ENCODE assay signal across 10 cellular contexts in genomic region chr13:97911311-97912138, GRCh38. TPM values are rescaled to one million over a fixed set of nuclear protein-coding genes. Genes with fewer than 3 reads are reported as not detected.
A peak's percentile ranks its signal among the peaks of the same experiment; 100 is the strongest.
DNase-seq lines count a peak whose midpoint lies in the region; ATAC-seq and TF ChIP-seq lines count a peak whose summit lies in the region.
"Had no signal": no experiment of that assay in that cellular context is flagged by ENCODE, and none has a peak within 500 bp of the region (broad histone marks: within the 10 kb centered on the region; RNA-seq: fewer than 3 reads in every experiment).

No MANE protein-coding gene starts in this region.

- no TSS peak for BruUV-seq in Panc1 (replicated peaks; lab: Mats Ljungman, UMichigan)

- peak; percentile 52 for ATAC-seq in GM21825 (IDR thresholded peaks at IDR 0.05; ENCODE audit: unreplicated experiment)
- ATAC-seq in Panc1: no peak
- no peak for ATAC-seq in CD8-positive, alpha-beta T cell
- no peak for ATAC-seq in sciatic nerve

- no peak overlapping the region for H3K27ac Mint-ChIP-seq in CD8-positive, alpha-beta T cell
- H3K27ac Mint-ChIP-seq: activated B cell treated with CpG ODN at 0.5 μM for 24 hours, nephron had no signal

- TF ChIP-seq CTCF in GM06990 (IDR thresholded peaks at IDR 0.05; ENCODE audit: insufficient read depth, low read length, poor library complexity, severe bottlenecking): peak; percentile 57
- TF ChIP-seq CTCF in Panc1 (IDR thresholded peaks at IDR 0.05): peak; percentile 55
- TF ChIP-seq CTCF in CD8-positive, alpha-beta T cell (IDR thresholded peaks at IDR 0.05): no peak

- intact Hi-C loops in Panc1 (cut with micrococcal nuclease; ENCODE audit: unreplicated experiment): no loop called here
- intact Hi-C loops in CD8-positive, alpha-beta T cell (cut with DNase I, micrococcal nuclease): no loop called here
- intact Hi-C loops in sciatic nerve (cut with DNase I): no loop called here

- no peaks in the 10 kb centered on the region for H3K36me3 Mint-ChIP-seq in CD8-positive, alpha-beta T cell

- H3K4me3 Mint-ChIP-seq in CD8-positive, alpha-beta T cell: no peak overlapping the region
- H3K4me3 Mint-ChIP-seq: activated B cell treated with CpG ODN at 0.5 μM for 24 hours, nephron had no signal

- H3K4me1 Mint-ChIP-seq in CD8-positive, alpha-beta T cell (ENCODE audit: low read depth): no peaks in the 10 kb centered on the region
- H3K4me1 Mint-ChIP-seq: activated B cell treated with CpG ODN at 0.5 μM for 24 hours, nephron had no signal

- H3K4me3 ChIP-seq in GM06990 (replicated peaks; ENCODE audit: low read depth, low read length) (no peak overlapping the region), Panc1 (ENCODE audit: low read depth in 2 of 2, low read length in 2 of 2) (no peak overlapping the region)
- H3K4me3 ChIP-seq in CD8-positive, alpha-beta T cell (ENCODE audit: low read depth, low read length): no peak overlapping the region

- POLR2A ChIA-PET in Panc1 (lab: Charles Lee): no interaction called here
- POLR2A ChIA-PET in CD8-positive, alpha-beta T cell (lab: Charles Lee): no interaction called here

- in situ Hi-C loops in Panc1 (cut with HindIII; ENCODE audit: low pct_unique_long_range_greater_than_20kb, low sequenced_read_pairs) (no loop called here), G401 (cut with HindIII; ENCODE audit: low sequenced_read_pairs) (no loop called here)

- H3K27me3 Mint-ChIP-seq in CD8-positive, alpha-beta T cell (ENCODE audit: low read depth): peaks cover 18% of the 10 kb centered on the region

- H3K27me3 ChIP-seq in GM06990 (replicated peaks; ENCODE audit: control insufficient read depth, insufficient read depth, low read length) (no peaks in the 10 kb centered on the region; the same call in 1 of the 2 replicates), Panc1 (ENCODE audit: control insufficient read depth, insufficient read depth, low read length) (no peaks in the 10 kb centered on the region; the same call in 1 of the 2 replicates)
- no peaks in the 10 kb centered on the region for H3K27me3 ChIP-seq in CD8-positive, alpha-beta T cell (ENCODE audit: insufficient read depth, low read length)

- H3K27ac ChIP-seq in Panc1 (ENCODE audit: low read length): no peak overlapping the region
- H3K27ac ChIP-seq in CD8-positive, alpha-beta T cell (ENCODE audit: low read depth, low read length): no peak overlapping the region

- CTCF ChIA-PET in Panc1 (lab: Charles Lee): no interaction called here
- CTCF ChIA-PET in CD8-positive, alpha-beta T cell (lab: Charles Lee): no interaction called here

- DNase-seq in GM06990 (ENCODE audit: extremely low read depth, insufficient read length): no peak
- DNase-seq in Panc1 (ENCODE audit: low read depth, low spot score): peak; percentile 2
- peak; percentile 14 for DNase-seq in iPS DF 4.7 (ENCODE audit: extremely low read depth, low spot score)
- DNase-seq in G401 (ENCODE audit: low spot score): no peak
- DNase-seq in activated gamma-delta T cell treated with Interleukin-2 at 50 U/mL for 16 hours: no peak
- DNase-seq in CD8-positive, alpha-beta T cell: no peak
- no peak for DNase-seq in sciatic nerve (ENCODE audit: low spot score)
- DNase-seq: activated B cell treated with CpG ODN at 0.5 μM for 24 hours had no signal

- no peaks in the 10 kb centered on the region for H3K36me3 ChIP-seq in GM06990 (ENCODE audit: control insufficient read depth, insufficient read depth, low read length)
- H3K36me3 ChIP-seq in Panc1 (ENCODE audit: control insufficient read depth, insufficient read depth, low read length): no peaks in the 10 kb centered on the region
- no peaks in the 10 kb centered on the region for H3K36me3 ChIP-seq in CD8-positive, alpha-beta T cell (ENCODE audit: insufficient read depth, low read length)

- peaks cover 9% of the 10 kb centered on the region for H3K9me3 Mint-ChIP-seq in CD8-positive, alpha-beta T cell

- H3K9me3 ChIP-seq in Panc1 (ENCODE audit: control insufficient read depth, insufficient read depth, low read depth, low read length): no peaks in the 10 kb centered on the region
- no peaks in the 10 kb centered on the region for H3K9me3 ChIP-seq in CD8-positive, alpha-beta T cell (ENCODE audit: low read length)

- no peaks in the 10 kb centered on the region for H3K4me1 ChIP-seq in Panc1 (ENCODE audit: control insufficient read depth, insufficient read depth, low read length)
- H3K4me1 ChIP-seq in CD8-positive, alpha-beta T cell (ENCODE audit: insufficient read depth, low read length): no peaks in the 10 kb centered on the region

RNA-seq across cellular contexts. Expression of gene IPO5, which starts 42.0 kb away (rescaled TPM):
- total RNA-seq in Panc1 (2021; ENCODE audit: unreplicated experiment) (122 TPM), sciatic nerve (115 TPM)
- 57.6 TPM for polyA plus RNA-seq in Panc1 (2012; ENCODE audit: insufficient read length)
- total RNA-seq in G401 (2014; rRNA removed; shearing (Covaris generic)): 181 and 229 TPM in 2 replicates
- 10 to 100 TPM; 76.3 to 77.2 TPM for total RNA-seq in CD8-positive, alpha-beta T cell

Comparison
In these comparisons a context has a peak if more than half of its experiments do, and no peak if none do; other contexts are left out.
1. DNase-seq: peak in Panc1 (single experiment) and iPS DF 4.7 (single experiment); none in GM06990 (single experiment), G401 (single experiment), activated gamma-delta T cell treated with Interleukin-2 at 50 U/mL for 16 hours (single experiment), CD8-positive, alpha-beta T cell (0 of 7) and sciatic nerve (single experiment).